32 cellular contexts compared by ENCODE assay signal in the genomic region with DNA sequence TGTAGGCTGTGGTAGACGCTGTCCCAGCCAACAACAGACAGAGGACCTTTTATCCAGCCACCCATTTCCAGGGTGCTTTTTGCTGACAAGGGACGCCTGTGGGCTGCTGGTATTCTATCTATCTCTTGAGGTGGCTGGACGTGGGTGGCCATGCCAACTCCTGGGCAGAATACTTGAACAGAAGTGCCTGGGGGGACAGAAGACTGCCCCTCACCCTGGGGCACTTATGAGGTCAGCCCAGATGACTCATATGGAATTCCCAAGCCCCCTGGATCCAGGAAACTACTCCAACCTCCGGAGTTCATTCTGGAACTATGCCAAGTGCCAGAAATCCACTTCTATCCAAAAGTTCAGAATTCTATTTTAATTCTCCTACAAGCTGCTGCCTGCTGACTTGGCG.
A peak's percentile ranks its signal among the peaks of the same experiment; 100 is the strongest.
DNase-seq lines count a peak whose midpoint lies in the region; ATAC-seq and TF ChIP-seq lines count a peak whose summit lies in the region.
"Had no signal": no experiment of that assay in that cellular context is flagged by ENCODE, and none has a peak within 500 bp of the region (broad histone marks: within the 10 kb centered on the region; RNA-seq: fewer than 3 reads in every experiment).

No MANE protein-coding gene starts in this region.

- no peak overlapping the region for H3K9ac ChIP-seq in mammary epithelial cell (ENCODE audit: insufficient read depth, low read length)

- no peaks in the 10 kb centered on the region for H3K36me3 Mint-ChIP-seq in stimulated activated naive B cell treated with anti-CD40 and anti-IgM and Interleukin-4, amounts not matched to agents 10 μg/mL and 1 μg/mL and 100 μg/mL, for 72 hours
- H3K36me3 Mint-ChIP-seq in activated CD4-positive, alpha-beta memory T cell treated with anti-CD3 and anti-CD28 coated beads for 36 hours: no peaks in the 10 kb centered on the region
- H3K36me3 Mint-ChIP-seq: activated naive CD4-positive, alpha-beta T cell treated with anti-CD3 and anti-CD28 coated beads, Interleukin-2, amount 10 ng/mL, durations not matched to agents 7 days and 5 days; brain; stimulated activated effector memory CD8-positive, alpha-beta T cell treated with anti-CD3 and anti-CD28 coated beads, Interleukin-12 subunit alpha, Interleukin-12 subunit beta, amount 100 ng/mL, for 72 hours had no signal

- no peak overlapping the region for H3K27ac Mint-ChIP-seq in stimulated activated naive B cell treated with anti-CD40 and anti-IgM and Interleukin-4, amounts not matched to agents 10 μg/mL and 1 μg/mL and 100 μg/mL, for 72 hours
- H3K27ac Mint-ChIP-seq in activated CD4-positive, alpha-beta memory T cell treated with anti-CD3 and anti-CD28 coated beads for 36 hours: no peak overlapping the region
- H3K27ac Mint-ChIP-seq: activated CD4-positive, alpha-beta T cell treated with anti-CD3 and anti-CD28 coated beads for 36 hours; activated naive CD4-positive, alpha-beta T cell treated with anti-CD3 and anti-CD28 coated beads, Interleukin-2, amount 10 ng/mL, durations not matched to agents 7 days and 5 days; activated T-helper 17 cell treated with anti-CD3 and anti-CD28 coated beads, Interleukin-2, amount 50 U/mL, for 72 hours; brain; HFFc6; stimulated activated effector memory CD8-positive, alpha-beta T cell treated with anti-CD3 and anti-CD28 coated beads, Interleukin-12 subunit alpha, Interleukin-12 subunit beta, amount 100 ng/mL, for 72 hours had no signal

- CTCF ChIA-PET in mammary epithelial cell (lab: Charles Lee; ENCODE audit: low non-redundant PET): no interaction called here
- CTCF ChIA-PET in activated CD4-positive, alpha-beta memory T cell treated with anti-CD3 and anti-CD28 coated beads for 36 hours (lab: Charles Lee): no interaction called here

- H3K79me2 ChIP-seq in mammary epithelial cell (ENCODE audit: insufficient read depth, low read length): no peaks in the 10 kb centered on the region

- no TSS peak for BruUV-seq in mammary epithelial cell (replicated peaks; lab: Mats Ljungman, UMichigan)

- no peak overlapping the region for H2AFZ ChIP-seq in mammary epithelial cell (ENCODE audit: low read depth, low read length)

- H3K4me3 ChIP-seq in breast epithelium: no peak overlapping the region
- H3K4me3 ChIP-seq in mammary epithelial cell (replicated peaks in 1 of 3; ENCODE audit: insufficient read depth in 1 of 3, low read depth in 2 of 3, low read length in 3 of 3): no peak overlapping the region
- H3K4me3 ChIP-seq: adrenal gland, left ventricle myocardium inferior, MG63, prostate gland had no signal

- H3K27me3 Mint-ChIP-seq in stimulated activated naive B cell treated with anti-CD40 and anti-IgM and Interleukin-4, amounts not matched to agents 10 μg/mL and 1 μg/mL and 100 μg/mL, for 72 hours: no peaks in the 10 kb centered on the region
- no peaks in the 10 kb centered on the region for H3K27me3 Mint-ChIP-seq in activated CD4-positive, alpha-beta memory T cell treated with anti-CD3 and anti-CD28 coated beads for 36 hours
- H3K27me3 Mint-ChIP-seq: activated CD4-positive, alpha-beta T cell treated with anti-CD3 and anti-CD28 coated beads for 36 hours had no signal

- TF ChIP-seq CTCF in breast epithelium (IDR thresholded peaks at IDR 0.05) (no peak), mammary epithelial cell (conservative IDR thresholded peaks at IDR 0.05 in 1 of 2, IDR thresholded peaks at IDR 0.05 in 1 of 2; ENCODE audit: extremely low read depth in 1 of 2, insufficient read depth in 1 of 2, low read depth in 1 of 2, low read length in 2 of 2) (no peak)

- H3K4me1 Mint-ChIP-seq in stimulated activated naive B cell treated with anti-CD40 and anti-IgM and Interleukin-4, amounts not matched to agents 10 μg/mL and 1 μg/mL and 100 μg/mL, for 72 hours: no peaks in the 10 kb centered on the region
- no peaks in the 10 kb centered on the region for H3K4me1 Mint-ChIP-seq in activated CD4-positive, alpha-beta memory T cell treated with anti-CD3 and anti-CD28 coated beads for 36 hours (ENCODE audit: low read depth)
- H3K4me1 Mint-ChIP-seq: activated CD4-positive, alpha-beta T cell treated with anti-CD3 and anti-CD28 coated beads for 36 hours; activated naive CD4-positive, alpha-beta T cell treated with anti-CD3 and anti-CD28 coated beads, Interleukin-2, amount 10 ng/mL, durations not matched to agents 7 days and 5 days; activated T-helper 17 cell treated with anti-CD3 and anti-CD28 coated beads, Interleukin-2, amount 50 U/mL, for 72 hours; stimulated activated effector memory CD8-positive, alpha-beta T cell treated with anti-CD3 and anti-CD28 coated beads, Interleukin-12 subunit alpha, Interleukin-12 subunit beta, amount 100 ng/mL, for 72 hours had no signal

- no peaks in the 10 kb centered on the region for H3K9me3 Mint-ChIP-seq in stimulated activated naive B cell treated with anti-CD40 and anti-IgM and Interleukin-4, amounts not matched to agents 10 μg/mL and 1 μg/mL and 100 μg/mL, for 72 hours
- no peaks in the 10 kb centered on the region for H3K9me3 Mint-ChIP-seq in activated CD4-positive, alpha-beta memory T cell treated with anti-CD3 and anti-CD28 coated beads for 36 hours
- H3K9me3 Mint-ChIP-seq: activated naive CD4-positive, alpha-beta T cell treated with anti-CD3 and anti-CD28 coated beads, Interleukin-2, amount 10 ng/mL, durations not matched to agents 7 days and 5 days; activated T-helper 17 cell treated with anti-CD3 and anti-CD28 coated beads, Interleukin-2, amount 50 U/mL, for 72 hours; HFFc6; stimulated activated effector memory CD8-positive, alpha-beta T cell treated with anti-CD3 and anti-CD28 coated beads, Interleukin-12 subunit alpha, Interleukin-12 subunit beta, amount 100 ng/mL, for 72 hours had no signal

- intact Hi-C loops in breast epithelium (cut with DNase I; ENCODE audit: low total_unique reads): no loop called here
- intact Hi-C loops in mammary epithelial cell (cut with micrococcal nuclease): no loop called here
- intact Hi-C loops in activated CD4-positive, alpha-beta memory T cell treated with anti-CD3 and anti-CD28 coated beads for 36 hours (cut with micrococcal nuclease): no loop called here

- no peak for TF ChIP-seq POLR2A in breast epithelium (IDR thresholded peaks at IDR 0.05)

- no peak overlapping the region for H3K4me3 Mint-ChIP-seq in stimulated activated naive B cell treated with anti-CD40 and anti-IgM and Interleukin-4, amounts not matched to agents 10 μg/mL and 1 μg/mL and 100 μg/mL, for 72 hours
- H3K4me3 Mint-ChIP-seq in activated CD4-positive, alpha-beta memory T cell treated with anti-CD3 and anti-CD28 coated beads for 36 hours: no peak overlapping the region
- H3K4me3 Mint-ChIP-seq: activated CD4-positive, alpha-beta T cell treated with anti-CD3 and anti-CD28 coated beads for 36 hours; activated naive CD4-positive, alpha-beta T cell treated with anti-CD3 and anti-CD28 coated beads, Interleukin-2, amount 10 ng/mL, durations not matched to agents 7 days and 5 days; activated T-helper 17 cell treated with anti-CD3 and anti-CD28 coated beads, Interleukin-2, amount 50 U/mL, for 72 hours; brain; HFFc6; stimulated activated effector memory CD8-positive, alpha-beta T cell treated with anti-CD3 and anti-CD28 coated beads, Interleukin-12 subunit alpha, Interleukin-12 subunit beta, amount 100 ng/mL, for 72 hours had no signal

- no peaks in the 10 kb centered on the region for H4K20me1 ChIP-seq in mammary epithelial cell (ENCODE audit: insufficient read depth, low read length)

- in situ Hi-C loops in mammary epithelial cell (cut with MboI; ENCODE audit: low sequenced_read_pairs in 2 of 2): loop anchor here (5.0 to 25.0 kb wide), 2 partner anchors 144 kb away; partner anchors contain the start of gene PMP22 (in 1 of the 2)

- dilution Hi-C loops in mammary epithelial cell (cut with HindIII; ENCODE audit: low sequenced_read_pairs): no loop called here

- POLR2A ChIA-PET in activated CD4-positive, alpha-beta memory T cell treated with anti-CD3 and anti-CD28 coated beads for 36 hours (lab: Charles Lee): no interaction called here

- H3K4me1 ChIP-seq in breast epithelium: no peaks in the 10 kb centered on the region
- peaks cover 28% of the 10 kb centered on the region for H3K4me1 ChIP-seq in mammary epithelial cell (ENCODE audit: insufficient read depth, low read length)
- H3K4me1 ChIP-seq: adrenal gland, prostate gland had no signal

- 17% methylated on average over 5 of the region's 5 CpGs for WGBS in mammary epithelial cell (ENCODE audit: low coverage, missing lambda C conversion rate)

- H3K4me2 ChIP-seq in mammary epithelial cell (ENCODE audit: insufficient read depth, low read depth, low read length): no peak overlapping the region

- H3K9me3 ChIP-seq in breast epithelium: no peaks in the 10 kb centered on the region
- H3K9me3 ChIP-seq in mammary epithelial cell (replicated peaks; ENCODE audit: insufficient read depth, low read length): no peaks in the 10 kb centered on the region
- H3K9me3 ChIP-seq: adrenal gland, left ventricle myocardium inferior, MG63, neutrophil, prostate gland had no signal

- no peaks in the 10 kb centered on the region for H3K36me3 ChIP-seq in breast epithelium
- H3K36me3 ChIP-seq in mammary epithelial cell (ENCODE audit: insufficient read depth, low read length): no peaks in the 10 kb centered on the region
- H3K36me3 ChIP-seq: adrenal gland, left ventricle myocardium inferior, MG63, neutrophil, prostate gland had no signal

- no peak for ATAC-seq in stimulated activated naive B cell treated with anti-CD40 and anti-IgM and Interleukin-4, amounts not matched to agents 10 μg/mL and 1 μg/mL and 100 μg/mL, for 72 hours (replicated peaks)
- ATAC-seq: activated CD4-positive, alpha-beta T cell treated with anti-CD3 and anti-CD28 coated beads for 36 hours; activated T-helper 17 cell treated with anti-CD3 and anti-CD28 coated beads, Interleukin-2, amount 50 U/mL, for 72 hours; PC-3; Right ventricle myocardium inferior; stimulated activated effector memory CD8-positive, alpha-beta T cell treated with anti-CD3 and anti-CD28 coated beads, Interleukin-12 subunit alpha, Interleukin-12 subunit beta, amount 100 ng/mL, for 72 hours had no signal

- no peak for DNase-seq in breast epithelium (ENCODE audit: low spot score in 2 of 2)
- no peak for DNase-seq in mammary epithelial cell
- peak; percentile 27 for DNase-seq in SW480 (ENCODE audit: low spot score)
- DNase-seq in islet precursor cell: peak; percentile 80
- no peak for DNase-seq in stimulated activated naive B cell treated with anti-CD40 and anti-IgM and Interleukin-4, amounts not matched to agents 10 μg/mL and 1 μg/mL and 100 μg/mL, for 72 hours
- no peak for DNase-seq in stimulated activated CD4-positive, alpha-beta T cell treated with anti-CD3 and anti-CD28 coated beads, Interleukin-1b, Interleukin-23, amount 100 ng/mL, for 48 hours
- DNase-seq in NCI-H2171 (lab: John Stamatoyannopoulos, UW): no peak
- DNase-seq in activated CD4-positive, alpha-beta memory T cell treated with anti-CD3 and anti-CD28 coated beads for 36 hours: no peak
- DNase-seq: 8988T; activated CD4-positive, alpha-beta T cell treated with anti-CD3 and anti-CD28 coated beads for 36 hours; activated naive CD4-positive, alpha-beta T cell treated with anti-CD3 and anti-CD28 coated beads, Interleukin-2, amount 10 ng/mL, durations not matched to agents 7 days and 5 days; adrenal gland; Calu3; GOT3; HFFc6; KBM-7; left ventricle myocardium inferior; MG63; NCI-H1105; NCI-H1930; NCI-H526; PC-3; stimulated activated CD4-positive, alpha-beta T cell treated with anti-CD3 and anti-CD28 coated beads, Interleukin-15, amount 100 ng/mL, for 24 hours; trophoblast cell had no signal

- H3K27ac ChIP-seq in breast epithelium (peak overlapping the region; percentile 6 to 30), mammary epithelial cell (ENCODE audit: insufficient read depth, low read depth, low read length) (no peak overlapping the region)
- H3K27ac ChIP-seq: adrenal gland, C4-2B, left ventricle myocardium inferior, neutrophil, prostate gland, VCaP had no signal

- no peaks in the 10 kb centered on the region for H3K27me3 ChIP-seq in breast epithelium
- H3K27me3 ChIP-seq in mammary epithelial cell (ENCODE audit: insufficient read depth, low read length): no peaks in the 10 kb centered on the region
- H3K27me3 ChIP-seq: adrenal gland, MG63, neutrophil had no signal

Comparison
In these comparisons a context has a peak if more than half of its experiments do, and no peak if none do; other contexts are left out.
1. DNase-seq: peak in SW480 (single experiment) and islet precursor cell (single experiment); none in breast epithelium (0 of 2), mammary epithelial cell (single experiment), stimulated activated naive B cell treated with anti-CD40 and anti-IgM and Interleukin-4, amounts not matched to agents 10 μg/mL and 1 μg/mL and 100 μg/mL, for 72 hours (single experiment), stimulated activated CD4-positive, alpha-beta T cell treated with anti-CD3 and anti-CD28 coated beads, Interleukin-1b, Interleukin-23, amount 100 ng/mL, for 48 hours (single experiment), NCI-H2171 (single experiment) and activated CD4-positive, alpha-beta memory T cell treated with anti-CD3 and anti-CD28 coated beads for 36 hours (single experiment).